In the genomic region with DNA sequence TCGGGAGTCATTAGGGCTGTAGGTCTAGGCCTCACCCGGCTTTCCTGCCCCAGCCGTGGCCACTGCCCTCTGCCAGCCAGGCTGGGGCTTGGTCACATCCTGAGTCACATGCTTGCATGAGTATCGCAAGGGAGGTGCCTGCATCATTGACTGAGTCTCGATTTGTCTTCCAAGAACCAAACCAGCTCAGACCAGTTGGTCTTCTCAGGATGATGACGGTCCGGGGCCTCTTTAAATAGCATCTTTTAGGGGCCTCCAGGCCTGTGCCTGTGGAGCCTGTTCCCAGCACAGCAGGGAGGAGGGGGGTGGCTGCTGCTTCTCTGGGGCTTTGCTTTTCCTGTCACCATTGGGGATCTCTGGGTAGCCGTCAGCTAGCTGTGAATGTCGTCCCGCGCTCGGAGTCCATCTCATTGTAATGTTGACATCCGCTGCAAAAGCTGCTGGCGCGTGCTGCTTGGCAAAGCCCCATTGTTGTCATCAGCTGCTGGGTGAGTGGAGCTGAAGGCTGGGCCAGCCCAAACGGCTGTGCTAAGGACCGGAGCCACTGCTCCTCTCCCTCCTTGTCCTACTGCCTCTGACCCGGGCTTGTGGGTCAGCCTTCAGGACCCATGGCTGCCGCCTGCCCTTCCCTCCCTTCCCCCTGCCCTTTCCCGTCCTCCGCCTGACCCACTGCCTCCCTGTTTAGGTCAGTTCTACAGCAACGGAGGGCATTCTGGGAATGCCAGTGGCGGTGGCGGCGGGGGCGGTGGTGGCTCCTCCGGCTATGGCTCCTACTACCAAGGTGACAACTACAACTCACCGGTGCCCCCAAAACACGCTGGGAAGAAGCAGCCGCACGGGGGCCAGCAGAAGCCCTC, we compare ENCODE assay signal across 1 cellular context.
TF ChIP-seq lines count a peak whose summit lies in the region.

No MANE protein-coding gene starts in this region.

TF ChIP-seq in GM12878, 131 proteins besides CTCF, POLR2A, EP300 and RAD21:
- TF ChIP-seq NFYA (IDR thresholded peaks at IDR 0.05; ENCODE audit: borderline replicate concordance, low read depth, low read length) (no peak), POLR2AphosphoS5 (IDR thresholded peaks at IDR 0.05; ENCODE audit: low read length) (peak; percentile 76)
